1 cellular context compared by ENCODE assay signal in the genomic region with DNA sequence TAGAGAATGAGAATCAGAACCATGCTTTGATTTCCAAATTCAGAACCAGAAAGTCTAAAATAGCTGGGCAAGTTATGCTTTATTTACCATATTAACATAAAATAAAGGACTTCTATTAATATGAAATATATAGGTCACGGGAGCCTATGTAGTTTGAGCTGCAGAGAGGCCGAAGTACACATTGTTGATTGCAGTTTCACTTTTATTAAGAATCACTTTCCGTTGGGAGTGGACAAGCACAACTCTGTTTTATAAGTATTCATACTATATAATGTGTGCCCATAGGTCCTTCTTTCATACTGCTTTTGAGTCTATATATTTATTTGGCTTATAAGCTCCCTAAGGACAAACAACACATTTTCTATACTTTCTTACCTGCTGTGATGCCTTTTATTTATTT.
TF ChIP-seq lines count a peak whose summit lies in the region.

No MANE protein-coding gene starts in this region.

TF ChIP-seq in SK-N-SH treated with all-trans-retinoic acid at 6 μM for 48 hours, 23 proteins besides CTCF, POLR2A, EP300 and RAD21 (continued from another document):
- TF ChIP-seq, protein P1, sequence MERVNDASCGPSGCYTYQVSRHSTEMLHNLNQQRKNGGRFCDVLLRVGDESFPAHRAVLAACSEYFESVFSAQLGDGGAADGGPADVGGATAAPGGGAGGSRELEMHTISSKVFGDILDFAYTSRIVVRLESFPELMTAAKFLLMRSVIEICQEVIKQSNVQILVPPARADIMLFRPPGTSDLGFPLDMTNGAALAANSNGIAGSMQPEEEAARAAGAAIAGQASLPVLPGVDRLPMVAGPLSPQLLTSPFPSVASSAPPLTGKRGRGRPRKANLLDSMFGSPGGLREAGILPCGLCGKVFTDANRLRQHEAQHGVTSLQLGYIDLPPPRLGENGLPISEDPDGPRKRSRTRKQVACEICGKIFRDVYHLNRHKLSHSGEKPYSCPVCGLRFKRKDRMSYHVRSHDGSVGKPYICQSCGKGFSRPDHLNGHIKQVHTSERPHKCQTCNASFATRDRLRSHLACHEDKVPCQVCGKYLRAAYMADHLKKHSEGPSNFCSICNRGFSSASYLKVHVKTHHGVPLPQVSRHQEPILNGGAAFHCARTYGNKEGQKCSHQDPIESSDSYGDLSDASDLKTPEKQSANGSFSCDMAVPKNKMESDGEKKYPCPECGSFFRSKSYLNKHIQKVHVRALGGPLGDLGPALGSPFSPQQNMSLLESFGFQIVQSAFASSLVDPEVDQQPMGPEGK (CRISPR knock-in tag; IDR thresholded peaks at IDR 0.05; ENCODE audit: borderline replicate concordance), result no peak
